ENCODE assay signal across 25 cellular contexts in the genomic region with DNA sequence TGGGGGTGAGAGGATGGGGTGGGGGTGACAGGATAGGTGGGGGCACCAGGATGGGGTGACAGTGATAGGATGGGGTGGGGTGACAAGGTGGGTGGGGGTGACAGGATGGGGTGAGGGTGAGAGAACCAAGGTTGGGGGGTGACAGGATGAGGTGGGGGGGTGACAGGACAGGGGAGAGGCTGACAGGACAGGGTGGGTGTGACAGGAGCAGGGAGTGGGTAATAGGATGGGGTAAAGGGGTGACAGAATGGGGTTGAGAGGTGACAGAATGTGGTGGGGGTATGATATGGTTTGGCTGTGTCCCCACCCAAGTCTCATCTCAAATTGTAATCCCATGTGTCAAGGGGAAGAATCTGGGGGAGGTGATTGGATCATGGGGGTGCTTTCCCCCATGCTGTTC.
"Had no signal": no experiment of that assay in that cellular context is flagged by ENCODE, and none has a peak within 500 bp of the region (broad histone marks: within the 10 kb centered on the region; RNA-seq: fewer than 3 reads in every experiment).

No MANE protein-coding gene starts in this region.

- H3K27me3 ChIP-seq: ovary, right atrium auricular region, right lobe of liver, tibial nerve, uterus had no signal

- ATAC-seq: left colon; left lung; lower lobe of right lung; right lobe of liver; stimulated activated memory B cell treated with anti-CD40 and anti-IgM and Interleukin-4, amounts not matched to agents 10 μg/mL and 1 μg/mL and 100 μg/mL, for 72 hours had no signal

- FAIRE-seq: islet of Langerhans, kidney had no signal

- H3K36me3 ChIP-seq: left lung, lower lobe of right lung, ovary, right atrium auricular region, right lobe of liver, suprapubic skin, thoracic aorta, tibial nerve, uterus had no signal

- H3K36me3 Mint-ChIP-seq: type B pancreatic cell had no signal

- H3K27ac Mint-ChIP-seq: progenitor cell of endocrine pancreas; stimulated activated memory B cell treated with anti-CD40 and anti-IgM and Interleukin-4, amounts not matched to agents 10 μg/mL and 1 μg/mL and 100 μg/mL, for 72 hours; type B pancreatic cell had no signal

- DNase-seq: hippocampal formation; kidney; left lung; lower lobe of right lung; mammary epithelial cell; mesenchymal stem cell; ovary; right lobe of liver; stimulated activated CD4-positive, alpha-beta T cell treated with anti-CD3 and anti-CD28 coated beads, Interleukin-1b, Interleukin-23, amount 100 ng/mL, for 48 hours; stimulated activated CD4-positive, alpha-beta T cell treated with anti-CD3 and anti-CD28 coated beads, Interleukin-2, amount 100 ng/mL, for 48 hours; stimulated activated CD4-positive, alpha-beta T cell treated with anti-CD3 and anti-CD28 coated beads, Interleukin-4, amount 100 ng/mL, for 4 hours; stimulated activated CD8-positive, alpha-beta memory T cell treated with anti-CD3 and anti-CD28 coated beads, Interleukin-4, amount 100 ng/mL, for 48 hours; stimulated activated naive CD4-positive, alpha-beta T cell treated with Interleukin-2 at 50 U/mL for 16 hours; uterus had no signal

- H3K4me3 Mint-ChIP-seq: natural killer cell treated with Interleukin-12 subunit alpha and Interleukin-12 subunit beta and Interleukin-15 and Interleukin-18, amount 100 ng/mL, for 72 hours; stimulated activated memory B cell treated with anti-CD40 and anti-IgM and Interleukin-4, amounts not matched to agents 10 μg/mL and 1 μg/mL and 100 μg/mL, for 72 hours; type B pancreatic cell had no signal

- H3K9me3 ChIP-seq: lower lobe of right lung, ovary, right atrium auricular region, right lobe of liver, suprapubic skin, thoracic aorta, uterus had no signal

- H3K27ac ChIP-seq: left lung, lower lobe of right lung, ovary, right atrium auricular region, right lobe of liver, suprapubic skin, thoracic aorta, tibial nerve, uterus had no signal

- H3K4me3 ChIP-seq: left lung, lower lobe of right lung, ovary, right atrium auricular region, right lobe of liver, smooth muscle cell, suprapubic skin, thoracic aorta, tibial nerve, uterus had no signal

- H3K4me1 ChIP-seq: right atrium auricular region, right lobe of liver, tibial nerve, uterus had no signal

- H3K27me3 Mint-ChIP-seq: natural killer cell treated with Interleukin-12 subunit alpha and Interleukin-12 subunit beta and Interleukin-15 and Interleukin-18, amount 100 ng/mL, for 72 hours had no signal
